Comparison of ENCODE assay signal across 13 cellular contexts in genomic region chr11:124898711-124899110, GRCh38. TPM values are rescaled to one million over a fixed set of nuclear protein-coding genes. Genes with fewer than 3 reads are reported as not detected.
DNase-seq lines count a peak whose midpoint lies in the region; ATAC-seq and TF ChIP-seq lines count a peak whose summit lies in the region.
"Had no signal": no experiment of that assay in that cellular context is flagged by ENCODE, and none has a peak within 500 bp of the region (broad histone marks: within the 10 kb centered on the region; RNA-seq: fewer than 3 reads in every experiment).

No MANE protein-coding gene starts in this region.

- 0 out of 2 replicates have a peak overlapping the region, but pooled peaks have one; percentile 6 for H3K27ac Mint-ChIP-seq in WTC11
- H3K27ac Mint-ChIP-seq in neural crest cell (ENCODE audit: unreplicated experiment): peak overlapping the region; percentile 94
- H3K27ac Mint-ChIP-seq: activated naive CD4-positive, alpha-beta T cell treated with anti-CD3 and anti-CD28 coated beads, Interleukin-2, amount 50 U/mL, for 24 hours; natural killer cell had no signal

- TF ChIP-seq CTCF in WTC11 (IDR thresholded peaks at IDR 0.05) (no peak), foreskin keratinocyte (conservative IDR thresholded peaks at IDR 0.05) (no peak), neural crest cell (conservative IDR thresholded peaks at IDR 0.05) (no peak)

- ATAC-seq in WTC11: peak; percentile 66
- ATAC-seq in foreskin keratinocyte: peak; percentile 35
- no peak for ATAC-seq in HG02798 (IDR thresholded peaks at IDR 0.05; ENCODE audit: poor library complexity, unreplicated experiment)
- ATAC-seq in GM21528 (IDR thresholded peaks at IDR 0.05; ENCODE audit: low FRiP score, unreplicated experiment): no peak
- ATAC-seq: natural killer cell had no signal

- no peak for DNase-seq in WTC11 (ENCODE audit: low spot score)
- peak in 1 of 2 donors; percentile 60 for DNase-seq in foreskin keratinocyte
- no peak for DNase-seq in neural crest cell (ENCODE audit: low read depth, low spot score)
- DNase-seq in NCI-H345 (lab: John Stamatoyannopoulos, UW): no peak
- DNase-seq in NCI-H1417 (lab: John Stamatoyannopoulos, UW): no peak
- DNase-seq: natural killer cell had no signal

- H3K27ac ChIP-seq in ACC112 (ENCODE audit: low read depth, low read length): peak overlapping the region; percentile 86
- peak overlapping the region; percentile 75 for H3K27ac ChIP-seq in foreskin keratinocyte
- H3K27ac ChIP-seq: SK-N-MC had no signal

- peaks cover 57% of the 10 kb centered on the region for H3K4me1 ChIP-seq in ACC112 (ENCODE audit: control insufficient read depth, insufficient read depth, low read length, unreplicated experiment)
- peaks cover 54% of the 10 kb centered on the region for H3K4me1 ChIP-seq in foreskin keratinocyte

- no peaks in the 10 kb centered on the region for H3K9me3 Mint-ChIP-seq in WTC11
- no peaks in the 10 kb centered on the region for H3K9me3 Mint-ChIP-seq in neural crest cell
- H3K9me3 Mint-ChIP-seq: activated naive CD4-positive, alpha-beta T cell treated with anti-CD3 and anti-CD28 coated beads, Interleukin-2, amount 50 U/mL, for 24 hours; natural killer cell had no signal

- H3K27me3 Mint-ChIP-seq in WTC11 (ENCODE audit: low read depth) (peaks cover 21% of the 10 kb centered on the region), neural crest cell (ENCODE audit: low read depth) (peaks cover 41% of the 10 kb centered on the region)

- H3K27me3 ChIP-seq in ACC112 (ENCODE audit: insufficient read depth, low read length): no peaks in the 10 kb centered on the region
- no peaks in the 10 kb centered on the region for H3K27me3 ChIP-seq in foreskin keratinocyte

- H2AFZ ChIP-seq in ACC112 (ENCODE audit: low read length, unreplicated experiment): peak overlapping the region; percentile 27

- no peaks in the 10 kb centered on the region for H3K36me3 Mint-ChIP-seq in WTC11
- H3K36me3 Mint-ChIP-seq in neural crest cell (ENCODE audit: low read depth): no peaks in the 10 kb centered on the region
- H3K36me3 Mint-ChIP-seq: activated naive CD4-positive, alpha-beta T cell treated with anti-CD3 and anti-CD28 coated beads, Interleukin-2, amount 50 U/mL, for 24 hours; natural killer cell had no signal

- no peaks in the 10 kb centered on the region for H3K36me3 ChIP-seq in ACC112 (ENCODE audit: insufficient read depth, low read length)

- POLR2A ChIA-PET in WTC11 (lab: Charles Lee): no interaction called here

- H3K4me3 Mint-ChIP-seq in WTC11 (no peak overlapping the region), neural crest cell (no peak overlapping the region)
- H3K4me3 Mint-ChIP-seq: activated naive CD4-positive, alpha-beta T cell treated with anti-CD3 and anti-CD28 coated beads, Interleukin-2, amount 50 U/mL, for 24 hours; natural killer cell had no signal

- H3K4me3 ChIP-seq in ACC112 (ENCODE audit: low read depth, low read length): 0 out of 2 replicates have a peak overlapping the region, but pooled peaks have one; percentile 4
- H3K4me3 ChIP-seq: K562, SK-N-MC had no signal

- H3K4me1 Mint-ChIP-seq in WTC11: peaks cover 25% of the 10 kb centered on the region
- H3K4me1 Mint-ChIP-seq in neural crest cell: peaks cover 16% of the 10 kb centered on the region

- CTCF ChIA-PET in WTC11 (lab: Charles Lee): interaction anchor here (0.6 to 3.6 kb wide), 14 partner anchors 12 to 1339 kb away, joined by 3 to 30 read pairs (median 4); partner anchors contain the start of genes CCDC15 and HEPACAM

- H3K79me2 ChIP-seq in ACC112 (ENCODE audit: control insufficient read depth, insufficient read depth, low read length, unreplicated experiment): no peaks in the 10 kb centered on the region

TF ChIP-seq in WTC11, 78 proteins besides CTCF, POLR2A, EP300 and RAD21:
- TF ChIP-seq ETV6 (CRISPR knock-in tag; IDR thresholded peaks at IDR 0.05) (0 out of 2 replicates have a peak, but pooled peaks have one; percentile 27), ZNF425 (CRISPR knock-in tag; conservative IDR thresholded peaks at IDR 0.05) (no peak), GABPB1 (CRISPR knock-in tag; IDR thresholded peaks at IDR 0.05) (0 out of 2 replicates have a peak, but pooled peaks have one; percentile 18)
TF ChIP-seq in WTC11: peak in this region for 2.

RNA-seq across cellular contexts. Expression of gene ROBO4, which starts 1.0 kb away (rescaled TPM):
- total RNA-seq in WTC11 (2021) (0.07 to 0.13 TPM (median 0.09 TPM) in 3 replicates), foreskin keratinocyte (1.5 and 6.4 TPM in 2 replicates), neural crest cell (0.05 and 0.07 TPM in 2 replicates)
- polyA plus RNA-seq in foreskin keratinocyte: 1.8 and 5.9 TPM in 2 replicates
- total RNA-seq: K562, natural killer cell had no signal
- polyA plus RNA-seq: K562 had no signal

RNA-seq across cellular contexts. Expression of gene HEPN1, which starts 20.3 kb away (rescaled TPM):
- total RNA-seq in WTC11 (2021): not detected in 3 replicates
- total RNA-seq in foreskin keratinocyte: not detected in 2 replicates
- not detected in 2 replicates for polyA plus RNA-seq in foreskin keratinocyte
- total RNA-seq in neural crest cell: not detected in 2 replicates
- total RNA-seq: K562, natural killer cell, subcutaneous adipose tissue had no signal
- polyA plus RNA-seq: K562 had no signal

RNA-seq across cellular contexts. Expression of gene ROBO3, which starts 33.5 kb away (rescaled TPM):
- total RNA-seq in WTC11 (2021) (21.3 to 27.5 TPM (median 25.3 TPM) in 3 replicates), foreskin keratinocyte (24.0 and 51.7 TPM in 2 replicates), neural crest cell (17.8 and 19.7 TPM in 2 replicates)
- 22.6 and 61.5 TPM in 2 replicates for polyA plus RNA-seq in foreskin keratinocyte

RNA-seq across cellular contexts. Expression of gene HEPACAM, which starts 37.1 kb away (rescaled TPM):
- not detected in 3 replicates for total RNA-seq in WTC11 (2021)
- not detected in 2 replicates for total RNA-seq in foreskin keratinocyte
- polyA plus RNA-seq in foreskin keratinocyte: not detected in 2 replicates
- 0.11 TPM in 1 of 2 replicates, not detected in the other for total RNA-seq in neural crest cell
- total RNA-seq: K562, natural killer cell had no signal
- polyA plus RNA-seq: K562 had no signal

RNA-seq across cellular contexts. Expression of gene CCDC15, which starts 55.3 kb away (rescaled TPM):
- total RNA-seq in WTC11 (2021) (2.1 to 2.6 TPM (median 2.4 TPM) in 3 replicates), foreskin keratinocyte (4.8 and 5.7 TPM in 2 replicates), neural crest cell (6.1 and 7.1 TPM in 2 replicates)
- polyA plus RNA-seq in foreskin keratinocyte: 1.4 and 2.9 TPM in 2 replicates

Comparison
In these comparisons a context has a peak if more than half of its experiments do, and no peak if none do; other contexts are left out.
1. ATAC-seq: peak in WTC11 (single experiment) and foreskin keratinocyte (single experiment); none in HG02798 (single experiment) and GM21528 (single experiment).